ENCODE assay signal across 18 cellular contexts in the genomic region with DNA sequence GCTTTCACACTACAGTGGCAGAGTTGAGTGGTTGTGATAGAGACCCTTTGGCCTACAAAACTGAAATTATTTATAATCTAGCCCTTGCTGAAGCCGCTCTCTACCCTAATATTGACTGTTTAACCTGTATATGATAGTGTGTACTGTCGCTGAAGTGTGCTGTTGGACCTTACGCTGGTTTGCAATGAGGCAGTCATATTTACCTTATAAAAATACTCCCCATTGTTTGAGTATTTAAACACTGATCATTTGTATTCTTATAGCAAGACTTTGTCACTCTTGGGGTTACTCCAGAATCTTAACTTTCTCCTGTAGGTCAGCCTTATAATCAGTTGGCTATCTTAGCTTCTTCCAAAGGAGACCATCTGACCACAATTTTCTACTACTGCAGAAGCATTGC. TPM values are rescaled to one million over a fixed set of nuclear protein-coding genes. Genes with fewer than 3 reads are reported as not detected.
A peak's percentile ranks its signal among the peaks of the same experiment; 100 is the strongest.
DNase-seq lines count a peak whose midpoint lies in the region; ATAC-seq lines count a peak whose summit lies in the region.
"Had no signal": no experiment of that assay in that cellular context is flagged by ENCODE, and none has a peak within 500 bp of the region (broad histone marks: within the 10 kb centered on the region; RNA-seq: fewer than 3 reads in every experiment).

No MANE protein-coding gene starts in this region.

- no peaks in the 10 kb centered on the region for H3K9me3 Mint-ChIP-seq in activated T-cell treated with anti-CD3 and anti-CD28 coated beads, Interleukin-2, amount 50 U/mL, for 72 hours
- H3K9me3 Mint-ChIP-seq: CD4-positive, CD25-positive, alpha-beta regulatory T cell; CD8-positive, alpha-beta T cell; GM23338; H9 had no signal

- no peaks in the 10 kb centered on the region for H3K4me1 ChIP-seq in GM23248 (ENCODE audit: insufficient read depth)
- H3K4me1 ChIP-seq: Caco-2 had no signal

- H3F3A ChIP-seq in GM23248 (ENCODE audit: insufficient read depth): peaks cover 10% of the 10 kb centered on the region; the same call in 1 of the 2 replicates

- 98 to 100% methylated on average over 3 of the region's 3 CpGs for WGBS in GM23248 (ENCODE audit: low coverage in 1 of 2, low lambda C conversion rate in 2 of 2, missing lambda C conversion rate in 2 of 2), 2 experiments

- no peaks in the 10 kb centered on the region for H3K27me3 ChIP-seq in GM23248 (replicated peaks; ENCODE audit: insufficient read depth)

- peak overlapping the region; percentile 24 for H3K27ac Mint-ChIP-seq in activated T-cell treated with anti-CD3 and anti-CD28 coated beads, Interleukin-2, amount 50 U/mL, for 72 hours
- peak overlapping the region; percentile 8 for H3K27ac Mint-ChIP-seq in T-helper 17 cell
- H3K27ac Mint-ChIP-seq: CD4-positive, CD25-positive, alpha-beta regulatory T cell; CD8-positive, alpha-beta T cell; GM23338; H9 had no signal

- no peak overlapping the region for H2AFZ ChIP-seq in GM23248
- H2AFZ ChIP-seq: GM23338 had no signal

- no peak for ATAC-seq in activated T-cell treated with anti-CD3 and anti-CD28 coated beads, Interleukin-2, amount 50 U/mL, for 72 hours (replicated peaks in 1 of 2)
- no peak for ATAC-seq in T-helper 17 cell
- ATAC-seq: CD8-positive, alpha-beta T cell; GM12878; GM23338; HCT116 had no signal

- peaks cover 16% of the 10 kb centered on the region for H3K79me2 ChIP-seq in GM23248 (ENCODE audit: insufficient read depth)

- no peak overlapping the region for H3K4me3 Mint-ChIP-seq in activated T-cell treated with anti-CD3 and anti-CD28 coated beads, Interleukin-2, amount 50 U/mL, for 72 hours
- no peak overlapping the region for H3K4me3 Mint-ChIP-seq in T-helper 17 cell
- H3K4me3 Mint-ChIP-seq: CD4-positive, CD25-positive, alpha-beta regulatory T cell; CD8-positive, alpha-beta T cell; GM23338; H9 had no signal

- H3K36me3 ChIP-seq in GM23248 (ENCODE audit: low read depth): peaks cover 41% of the 10 kb centered on the region

- H3K27ac ChIP-seq in GM23248: peak overlapping the region; percentile 19; the same call in 1 of the 2 replicates

- no peak for DNase-seq in activated T-cell treated with anti-CD3 and anti-CD28 coated beads, Interleukin-2, amount 50 U/mL, for 72 hours
- DNase-seq in activated T-cell treated with anti-CD3 and anti-CD28 coated beads, Interleukin-2, amount 50 U/mL, for 1 hour: no peak
- no peak for DNase-seq in GM23248
- no peak for DNase-seq in T-helper 17 cell
- no peak for DNase-seq in 8988T
- no peak for DNase-seq in SIG-M5 (lab: John Stamatoyannopoulos, UW)
- DNase-seq: C1 segment of cervical spinal cord; Caco-2; CD4-positive, CD25-positive, alpha-beta regulatory T cell; CD8-positive, alpha-beta T cell; DMS 273 treated with DMSO at 0.1 percent for 48 hours; DMS79; EL; GDM1; H9 had no signal

- H3K9me3 ChIP-seq in GM23248 (ENCODE audit: low read depth) (no peaks in the 10 kb centered on the region), T-helper 17 cell (ENCODE audit: control insufficient read depth, low read length, poor library complexity, severe bottlenecking) (no peaks in the 10 kb centered on the region)
- H3K9me3 ChIP-seq: Caco-2 had no signal

- H3K4me2 ChIP-seq in GM23248 (ENCODE audit: unreplicated experiment): no peak overlapping the region
- H3K4me2 ChIP-seq: GM23338 had no signal

- no peaks in the 10 kb centered on the region for H3K4me1 Mint-ChIP-seq in activated T-cell treated with anti-CD3 and anti-CD28 coated beads, Interleukin-2, amount 50 U/mL, for 72 hours (ENCODE audit: low read depth)
- no peaks in the 10 kb centered on the region for H3K4me1 Mint-ChIP-seq in T-helper 17 cell
- H3K4me1 Mint-ChIP-seq: GM23338, H9 had no signal

- no peaks in the 10 kb centered on the region for H4K20me1 ChIP-seq in GM23248 (ENCODE audit: insufficient read depth)

- no peaks in the 10 kb centered on the region for H3K27me3 Mint-ChIP-seq in activated T-cell treated with anti-CD3 and anti-CD28 coated beads, Interleukin-2, amount 50 U/mL, for 72 hours (ENCODE audit: low read depth)
- no peaks in the 10 kb centered on the region for H3K27me3 Mint-ChIP-seq in T-helper 17 cell
- H3K27me3 Mint-ChIP-seq: CD4-positive, CD25-positive, alpha-beta regulatory T cell had no signal

- H3K4me3 ChIP-seq in GM23248: no peak overlapping the region
- H3K4me3 ChIP-seq: GM12878, GM23338 had no signal

- in situ Hi-C loops in GM23248 (cut with MboI): no loop called here

- H3K9ac ChIP-seq in GM23248: no peak overlapping the region

- no peaks in the 10 kb centered on the region for H3K9me2 ChIP-seq in GM23248 (ENCODE audit: insufficient read depth)

- H3K36me3 Mint-ChIP-seq in activated T-cell treated with anti-CD3 and anti-CD28 coated beads, Interleukin-2, amount 50 U/mL, for 72 hours (ENCODE audit: insufficient read depth in 2 of 2): peaks cover 0 to 4% of the 10 kb centered on the region in 2 donors
- H3K36me3 Mint-ChIP-seq in T-helper 17 cell (ENCODE audit: low read depth): peaks cover 3% of the 10 kb centered on the region

RNA-seq across cellular contexts. Expression of a gene that starts 56.3 kb away (rescaled TPM):
- 10 to 100 TPM; 57.9 to 69.8 TPM for total RNA-seq in activated T-cell treated with anti-CD3 and anti-CD28 coated beads, Interleukin-2, amount 50 U/mL, for 72 hours
- 16.2 and 18.7 TPM in 2 replicates for total RNA-seq in GM23248 (2014; rRNA removed; shearing (Covaris generic))
- 28.2 and 32.8 TPM in 2 replicates for polyA plus RNA-seq in GM23248 (2016; fragmentation: Nextera tagmentation; extraction: Ambion mirVana)
- 10 to 100 TPM; 50.6 to 51.0 TPM for total RNA-seq in T-helper 17 cell
